In genomic region chr10:35090162-35090954, GRCh38 we compare ENCODE assay signal across 8 cellular contexts. TPM values are rescaled to one million over a fixed set of nuclear protein-coding genes. Genes with fewer than 3 reads are reported as not detected.
DNase-seq lines count a peak whose midpoint lies in the region; ATAC-seq and TF ChIP-seq lines count a peak whose summit lies in the region.

CUL2 (minus strand) TSS chr10:35090341; CDS start chr10:35071317, 19,024 bp downstream.

- no peaks in the 10 kb centered on the region for H3K36me3 ChIP-seq in upper lobe of left lung

- peak in 2 of 6 experiments; percentile 6 to 31 for TF ChIP-seq CTCF in upper lobe of left lung (IDR thresholded peaks at IDR 0.05)

- peak within 1 kb of the TSS; percentile 96 to 99 (median 98) for H3K27ac ChIP-seq in upper lobe of left lung

- peak in 1 of 4 donors; percentile 68 for TF ChIP-seq EP300 in upper lobe of left lung (IDR thresholded peaks at IDR 0.05)

- 0% methylated on average over 5 to 53 of the region's 59 CpGs for WGBS in upper lobe of left lung, 2 donors

- H3K4me3 ChIP-seq in upper lobe of left lung = peak within 1 kb of the TSS; percentile 88 to 97 (median 92)

- peak; percentile 55 for TF ChIP-seq POLR2A in GM15510 (IDR thresholded peaks at IDR 0.05; ENCODE audit: borderline replicate concordance, extremely low read depth, insufficient read length)
- TF ChIP-seq POLR2A in upper lobe of left lung (IDR thresholded peaks at IDR 0.05) = peak in 2 of 4 donors; percentile 36 to 53

- no peaks in the 10 kb centered on the region for H3K9me3 ChIP-seq in upper lobe of left lung

- DNase-seq in NCI-H146 (lab: John Stamatoyannopoulos, UW) (peak; percentile 89), amniotic epithelial cell (ENCODE audit: low read depth) (peak; percentile 96), left cardiac atrium (peak; percentile 92), posterior vena cava (ENCODE audit: low spot score) (peak; percentile 97), upper lobe of left lung (peak; percentile 84 to 96)

- ATAC-seq in HG02870 (IDR thresholded peaks at IDR 0.05; ENCODE audit: unreplicated experiment) = peak; percentile 90
- ATAC-seq in left cardiac atrium = peak; percentile 98
- ATAC-seq in upper lobe of left lung (ENCODE audit: low FRiP score in 2 of 2) = peak; percentile 96 to 99

- H3K4me1 ChIP-seq in upper lobe of left lung = peaks cover 20 to 39% (median 30%) of the 10 kb centered on the region in 4 donors

- intact Hi-C loops in T-helper 1 cell treated with Interleukin-12 subunit alpha and Interleukin-12 subunit beta and Interleukin-4 antibody, amounts not matched to agents 30 ng/mL and 1 ng/mL, for 36 hours (cut with micrococcal nuclease) = loop anchor here (1.0 to 2.0 kb wide), 8 partner anchors 30 to 251 kb away; partner anchors contain the start of genes CCNY and CREM
- intact Hi-C loops in left cardiac atrium (cut with DNase I) (no loop called here), posterior vena cava (cut with DNase I) (no loop called here)

- H3K27me3 ChIP-seq in upper lobe of left lung = no peaks in the 10 kb centered on the region

RNA-seq across cellular contexts. Expression of gene CUL2, which starts in this region (rescaled TPM):
- total RNA-seq in T-helper 1 cell treated with Interleukin-12 subunit alpha and Interleukin-12 subunit beta and Interleukin-4 antibody, amounts not matched to agents 30 ng/mL and 1 ng/mL, for 36 hours = 43.3 and 45.7 TPM in 2 replicates
- total RNA-seq in left cardiac atrium = 10 to 100 TPM; 26.4 to 30.1 TPM
- total RNA-seq in posterior vena cava = 10 to 100 TPM; 29.1 to 31.1 TPM
- total RNA-seq in upper lobe of left lung = 10 to 100 TPM; 11.8 to 30.7 (median 19.7) TPM

Comparison
In these comparisons a context has a peak if more than half of its experiments do, and no peak if none do; other contexts are left out.
1. Peak in every context shown above with its lines: DNase-seq, ATAC-seq, H3K4me3 ChIP-seq and H3K27ac ChIP-seq.